In genomic region chr19:46371371-46371901, GRCh38 we compare ENCODE assay signal across 12 cellular contexts. TPM values are rescaled to one million over a fixed set of nuclear protein-coding genes. Genes with fewer than 3 reads are reported as not detected.
A peak's percentile ranks its signal among the peaks of the same experiment; 100 is the strongest.
DNase-seq lines count a peak whose midpoint lies in the region; ATAC-seq and TF ChIP-seq lines count a peak whose summit lies in the region.
"Had no signal": no experiment of that assay in that cellular context is flagged by ENCODE, and none has a peak within 500 bp of the region (broad histone marks: within the 10 kb centered on the region; RNA-seq: fewer than 3 reads in every experiment).

No MANE protein-coding gene starts in this region.

- no peaks in the 10 kb centered on the region for H3K27me3 ChIP-seq in foreskin keratinocyte
- H3K27me3 ChIP-seq: BE2C had no signal

- H3K36me3 Mint-ChIP-seq in activated naive CD4-positive, alpha-beta T cell treated with anti-CD3 and anti-CD28 coated beads, Interleukin-2, amount 10 ng/mL, durations not matched to agents 7 days and 5 days = peaks cover 24% of the 10 kb centered on the region
- H3K36me3 Mint-ChIP-seq in activated T-helper 1 cell treated with anti-CD3 and anti-CD28 coated beads, Interleukin-12 subunit alpha, Interleukin-12 subunit beta, Interleukin-2, Interleukin-4 antibody, amounts not matched to agents 30 ng/mL and 10 ng/mL and 1 ng/mL, durations not matched to agents 14 hours and 24 hours and 36 hours (ENCODE audit: low read depth) = peaks cover 17% of the 10 kb centered on the region
- H3K36me3 Mint-ChIP-seq in stimulated activated naive B cell treated with anti-CD40 and anti-IgM and Interleukin-4, amounts not matched to agents 10 μg/mL and 1 μg/mL and 100 μg/mL, for 72 hours = peaks cover 24 to 48% of the 10 kb centered on the region in 2 donors

- DNase-seq in activated naive CD4-positive, alpha-beta T cell treated with anti-CD3 and anti-CD28 coated beads, Interleukin-2, amount 10 ng/mL, durations not matched to agents 7 days and 5 days = peak; percentile 34
- no peak for DNase-seq in activated naive CD4-positive, alpha-beta T cell treated with anti-CD3 and anti-CD28 coated beads, Interleukin-2, amount 50 U/mL, for 16 hours
- no peak for DNase-seq in activated T-helper 1 cell treated with anti-CD3 and anti-CD28 coated beads, Interleukin-12 subunit alpha, Interleukin-12 subunit beta, Interleukin-2, Interleukin-4 antibody, amounts not matched to agents 30 ng/mL and 10 ng/mL and 1 ng/mL, durations not matched to agents 14 hours and 24 hours and 36 hours (ENCODE audit: low spot score)
- DNase-seq in foreskin keratinocyte = peak in 1 of 2 donors; percentile 33
- no peak for DNase-seq in stimulated activated naive B cell treated with anti-CD40 and anti-IgM and Interleukin-4, amounts not matched to agents 10 μg/mL and 1 μg/mL and 100 μg/mL, for 72 hours
- DNase-seq in kidney tubule cell (ENCODE audit: low spot score) = no peak
- DNase-seq: BE2C, NCI-H1694 treated with DMSO at 0.1 percent for 48 hours had no signal

- no peaks in the 10 kb centered on the region for H3K27me3 Mint-ChIP-seq in activated naive CD4-positive, alpha-beta T cell treated with anti-CD3 and anti-CD28 coated beads, Interleukin-2, amount 10 ng/mL, durations not matched to agents 7 days and 5 days
- H3K27me3 Mint-ChIP-seq in activated T-helper 1 cell treated with anti-CD3 and anti-CD28 coated beads, Interleukin-12 subunit alpha, Interleukin-12 subunit beta, Interleukin-2, Interleukin-4 antibody, amounts not matched to agents 30 ng/mL and 10 ng/mL and 1 ng/mL, durations not matched to agents 14 hours and 24 hours and 36 hours (ENCODE audit: insufficient read depth) = peaks cover 2% of the 10 kb centered on the region
- H3K27me3 Mint-ChIP-seq in stimulated activated naive B cell treated with anti-CD40 and anti-IgM and Interleukin-4, amounts not matched to agents 10 μg/mL and 1 μg/mL and 100 μg/mL, for 72 hours = no peaks in the 10 kb centered on the region

- TF ChIP-seq CTCF in foreskin keratinocyte (conservative IDR thresholded peaks at IDR 0.05) = no peak

- peaks cover 22% of the 10 kb centered on the region for H3K4me1 Mint-ChIP-seq in activated naive CD4-positive, alpha-beta T cell treated with anti-CD3 and anti-CD28 coated beads, Interleukin-2, amount 10 ng/mL, durations not matched to agents 7 days and 5 days
- H3K4me1 Mint-ChIP-seq in activated T-helper 1 cell treated with anti-CD3 and anti-CD28 coated beads, Interleukin-12 subunit alpha, Interleukin-12 subunit beta, Interleukin-2, Interleukin-4 antibody, amounts not matched to agents 30 ng/mL and 10 ng/mL and 1 ng/mL, durations not matched to agents 14 hours and 24 hours and 36 hours (ENCODE audit: low read depth) = peaks cover 30% of the 10 kb centered on the region
- H3K4me1 Mint-ChIP-seq in stimulated activated naive B cell treated with anti-CD40 and anti-IgM and Interleukin-4, amounts not matched to agents 10 μg/mL and 1 μg/mL and 100 μg/mL, for 72 hours = peaks cover 23 to 29% of the 10 kb centered on the region in 2 donors

- peak overlapping the region; percentile 1 for H3K27ac ChIP-seq in foreskin keratinocyte

- peak overlapping the region; percentile 68 for H3K27ac Mint-ChIP-seq in activated naive CD4-positive, alpha-beta T cell treated with anti-CD3 and anti-CD28 coated beads, Interleukin-2, amount 10 ng/mL, durations not matched to agents 7 days and 5 days
- peak overlapping the region; percentile 61 for H3K27ac Mint-ChIP-seq in activated T-helper 1 cell treated with anti-CD3 and anti-CD28 coated beads, Interleukin-12 subunit alpha, Interleukin-12 subunit beta, Interleukin-2, Interleukin-4 antibody, amounts not matched to agents 30 ng/mL and 10 ng/mL and 1 ng/mL, durations not matched to agents 14 hours and 24 hours and 36 hours
- peak overlapping the region; percentile 51 for H3K27ac Mint-ChIP-seq in stimulated activated naive B cell treated with anti-CD40 and anti-IgM and Interleukin-4, amounts not matched to agents 10 μg/mL and 1 μg/mL and 100 μg/mL, for 72 hours

- no peaks in the 10 kb centered on the region for H3K9me3 Mint-ChIP-seq in activated naive CD4-positive, alpha-beta T cell treated with anti-CD3 and anti-CD28 coated beads, Interleukin-2, amount 10 ng/mL, durations not matched to agents 7 days and 5 days
- no peaks in the 10 kb centered on the region for H3K9me3 Mint-ChIP-seq in activated T-helper 1 cell treated with anti-CD3 and anti-CD28 coated beads, Interleukin-12 subunit alpha, Interleukin-12 subunit beta, Interleukin-2, Interleukin-4 antibody, amounts not matched to agents 30 ng/mL and 10 ng/mL and 1 ng/mL, durations not matched to agents 14 hours and 24 hours and 36 hours
- no peaks in the 10 kb centered on the region for H3K9me3 Mint-ChIP-seq in stimulated activated naive B cell treated with anti-CD40 and anti-IgM and Interleukin-4, amounts not matched to agents 10 μg/mL and 1 μg/mL and 100 μg/mL, for 72 hours

- intact Hi-C loops in activated T-helper 1 cell treated with anti-CD3 and anti-CD28 coated beads, Interleukin-12 subunit alpha, Interleukin-12 subunit beta, Interleukin-2, Interleukin-4 antibody, amounts not matched to agents 30 ng/mL and 10 ng/mL and 1 ng/mL, durations not matched to agents 14 hours and 24 hours and 36 hours (cut with micrococcal nuclease) = loop anchor here (2.0 kb wide), 1 partner anchor 21 kb away; no protein-coding TSS in a partner anchor

- CTCF ChIA-PET in activated naive CD4-positive, alpha-beta T cell treated with anti-CD3 and anti-CD28 coated beads, Interleukin-2, amount 10 ng/mL, durations not matched to agents 7 days and 5 days (lab: Charles Lee) = interaction anchor here (0.6 to 2.0 kb wide), 9 partner anchors 13 to 168 kb away, joined by 3 to 4 read pairs (median 3); partner anchors contain the start of gene PPP5C

- peaks cover 30% of the 10 kb centered on the region for H3K4me1 ChIP-seq in foreskin keratinocyte
- H3K4me1 ChIP-seq: BE2C had no signal

- no peak for ATAC-seq in foreskin keratinocyte
- ATAC-seq in stimulated activated naive B cell treated with anti-CD40 and anti-IgM and Interleukin-4, amounts not matched to agents 10 μg/mL and 1 μg/mL and 100 μg/mL, for 72 hours (replicated peaks) = peak; percentile 82 to 88
- ATAC-seq in GM19023 (IDR thresholded peaks at IDR 0.05; ENCODE audit: unreplicated experiment) = no peak
- no peak for ATAC-seq in GM21367 (IDR thresholded peaks at IDR 0.05; ENCODE audit: unreplicated experiment)

- no peak overlapping the region for H3K4me3 Mint-ChIP-seq in activated naive CD4-positive, alpha-beta T cell treated with anti-CD3 and anti-CD28 coated beads, Interleukin-2, amount 10 ng/mL, durations not matched to agents 7 days and 5 days
- H3K4me3 Mint-ChIP-seq in activated T-helper 1 cell treated with anti-CD3 and anti-CD28 coated beads, Interleukin-12 subunit alpha, Interleukin-12 subunit beta, Interleukin-2, Interleukin-4 antibody, amounts not matched to agents 30 ng/mL and 10 ng/mL and 1 ng/mL, durations not matched to agents 14 hours and 24 hours and 36 hours = no peak overlapping the region
- no peak overlapping the region for H3K4me3 Mint-ChIP-seq in stimulated activated naive B cell treated with anti-CD40 and anti-IgM and Interleukin-4, amounts not matched to agents 10 μg/mL and 1 μg/mL and 100 μg/mL, for 72 hours

RNA-seq across cellular contexts. Expression of gene PPP5C, which starts 24.5 kb away (rescaled TPM):
- total RNA-seq in activated T-helper 1 cell treated with anti-CD3 and anti-CD28 coated beads, Interleukin-12 subunit alpha, Interleukin-12 subunit beta, Interleukin-2, Interleukin-4 antibody, amounts not matched to agents 30 ng/mL and 10 ng/mL and 1 ng/mL, durations not matched to agents 14 hours and 24 hours and 36 hours = 160 and 173 TPM in 2 replicates
- total RNA-seq in foreskin keratinocyte = 62.5 and 75.3 TPM in 2 replicates
- 73.8 and 80.6 TPM in 2 replicates for polyA plus RNA-seq in foreskin keratinocyte

RNA-seq across cellular contexts. Expression of gene CCDC8, which starts 41.9 kb away (rescaled TPM):
- not detected in 2 replicates for total RNA-seq in activated T-helper 1 cell treated with anti-CD3 and anti-CD28 coated beads, Interleukin-12 subunit alpha, Interleukin-12 subunit beta, Interleukin-2, Interleukin-4 antibody, amounts not matched to agents 30 ng/mL and 10 ng/mL and 1 ng/mL, durations not matched to agents 14 hours and 24 hours and 36 hours
- total RNA-seq in foreskin keratinocyte = 41.6 and 42.7 TPM in 2 replicates
- polyA plus RNA-seq in foreskin keratinocyte = 27.3 and 30.4 TPM in 2 replicates
- total RNA-seq: HT-29; T-helper 1 cell treated with Interleukin-12 subunit alpha and Interleukin-12 subunit beta and Interleukin-4 antibody, amounts not matched to agents 30 ng/mL and 1 ng/mL, for 36 hours had no signal

RNA-seq across cellular contexts. Expression of gene PNMA8C, which starts 57.3 kb away (rescaled TPM):
- total RNA-seq in activated T-helper 1 cell treated with anti-CD3 and anti-CD28 coated beads, Interleukin-12 subunit alpha, Interleukin-12 subunit beta, Interleukin-2, Interleukin-4 antibody, amounts not matched to agents 30 ng/mL and 10 ng/mL and 1 ng/mL, durations not matched to agents 14 hours and 24 hours and 36 hours = not detected in 2 replicates
- total RNA-seq in foreskin keratinocyte = not detected in 2 replicates
- polyA plus RNA-seq in foreskin keratinocyte = not detected in 2 replicates
- total RNA-seq: HT-29; T-helper 1 cell treated with Interleukin-12 subunit alpha and Interleukin-12 subunit beta and Interleukin-4 antibody, amounts not matched to agents 30 ng/mL and 1 ng/mL, for 36 hours had no signal

Comparison
In these comparisons a context has a peak if more than half of its experiments do, and no peak if none do; other contexts are left out.
1. ATAC-seq: peak in stimulated activated naive B cell treated with anti-CD40 and anti-IgM and Interleukin-4, amounts not matched to agents 10 μg/mL and 1 μg/mL and 100 μg/mL, for 72 hours (2 of 2); none in foreskin keratinocyte (single experiment), GM19023 (single experiment) and GM21367 (single experiment).
2. RNA of gene CCDC8, which starts 41.9 kb away (total RNA-seq): 41.6 to 42.7 TPM in foreskin keratinocyte; not detected in activated T-helper 1 cell treated with anti-CD3 and anti-CD28 coated beads, Interleukin-12 subunit alpha, Interleukin-12 subunit beta, Interleukin-2, Interleukin-4 antibody, amounts not matched to agents 30 ng/mL and 10 ng/mL and 1 ng/mL, durations not matched to agents 14 hours and 24 hours and 36 hours; every median in the first group is over 10 times any median in the second.
3. Peak in every context shown above with its lines, with median percentiles within 50 percentile points of each other: H3K27ac Mint-ChIP-seq.